Comparison of ENCODE assay signal across 23 cellular contexts in the genomic region with DNA sequence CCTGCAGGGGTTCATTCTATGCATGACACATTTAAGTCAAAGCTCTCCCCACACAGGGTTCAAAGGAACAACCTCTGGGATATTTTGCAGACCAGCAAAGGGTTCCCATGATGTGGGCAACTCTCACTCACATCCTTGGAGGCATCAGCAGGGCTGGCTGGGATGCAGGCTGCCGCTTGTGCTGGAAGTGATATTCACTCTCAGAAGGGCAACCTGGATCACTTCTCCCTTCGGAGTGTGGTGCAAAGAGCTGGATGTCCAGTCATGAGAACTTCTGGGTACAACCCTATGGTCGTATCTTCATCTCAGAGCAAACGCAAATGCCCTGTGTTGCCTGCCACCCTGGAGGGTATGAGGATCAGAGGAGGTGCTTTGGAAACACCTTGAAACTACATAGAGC.
"Had no signal": no experiment of that assay in that cellular context is flagged by ENCODE, and none has a peak within 500 bp of the region (broad histone marks: within the 10 kb centered on the region; RNA-seq: fewer than 3 reads in every experiment).

No MANE protein-coding gene starts in this region.

- DNase-seq: dermis blood vessel endothelial cell; dorsolateral prefrontal cortex; effector CD4-positive, alpha-beta T cell; effector memory CD4-positive, alpha-beta T cell; erythroblast; esophagus squamous epithelium; foreskin fibroblast; foreskin melanocyte; gastrocnemius medialis; glutamatergic neuron; heart right ventricle; hippocampal formation; left cardiac atrium; left lung; left ventricle myocardium superior; lower lobe of right lung; mesenchymal stem cell; midbrain had no signal

- H3K4me3 ChIP-seq: coronary artery, dorsolateral prefrontal cortex, esophagus squamous epithelium, gastrocnemius medialis, heart right ventricle, left lung, lower lobe of right lung had no signal

- H3K27me3 ChIP-seq: dorsolateral prefrontal cortex, esophagus squamous epithelium, gastrocnemius medialis, heart right ventricle, left lung had no signal

- H3K9me3 ChIP-seq: gastrocnemius medialis, left lung, lower lobe of right lung had no signal

- H3K27ac ChIP-seq: coronary artery, dorsolateral prefrontal cortex, epithelial cell of prostate, esophagus squamous epithelium, gastrocnemius medialis, heart right ventricle, left lung, lower lobe of right lung had no signal

- H3K4me1 ChIP-seq: esophagus squamous epithelium, gastrocnemius medialis, heart right ventricle, left lung, lower lobe of right lung had no signal

- H3K36me3 ChIP-seq: esophagus squamous epithelium, gastrocnemius medialis, heart right ventricle, left lung, lower lobe of right lung had no signal

- FAIRE-seq: colon, islet of Langerhans, keratinocyte had no signal
